ENCODE assay signal across 8 cellular contexts in genomic region chr9:4489919-4490704, GRCh38. TPM values are rescaled to one million over a fixed set of nuclear protein-coding genes. Genes with fewer than 3 reads are reported as not detected.
DNase-seq lines count a peak whose midpoint lies in the region; ATAC-seq and TF ChIP-seq lines count a peak whose summit lies in the region.

SLC1A1 (plus strand) TSS chr9:4490468; CDS start chr9:4490680, 212 bp downstream.

- peak within 1 kb of the TSS; percentile 97 for H3K27ac Mint-ChIP-seq in Caco-2 (ENCODE audit: unreplicated experiment)

- H3K4me1 Mint-ChIP-seq in Caco-2 (ENCODE audit: low read depth, unreplicated experiment), result peaks cover 17% of the 10 kb centered on the region

- intact Hi-C loops in Caco-2 (cut with micrococcal nuclease; ENCODE audit: unreplicated experiment), result loop anchor here (1.0 kb wide), 1 partner anchor 8 kb away; no protein-coding TSS in a partner anchor
- intact Hi-C loops in ascending aorta (cut with DNase I), result loop anchor here (5.0 to 10.0 kb wide), 2 partner anchors 175 to 963 kb away; partner anchors contain the start of gene RFX3

- H3K9me3 ChIP-seq in Caco-2, result no peaks in the 10 kb centered on the region
- no peaks in the 10 kb centered on the region for H3K9me3 ChIP-seq in NT2/D1 (ENCODE audit: insufficient read depth, low read length)
- no peaks in the 10 kb centered on the region for H3K9me3 ChIP-seq in ascending aorta
- no peaks in the 10 kb centered on the region for H3K9me3 ChIP-seq in BE2C

- H3K4me3 ChIP-seq in Caco-2 (ENCODE audit: low read depth, low read length), result peak within 1 kb of the TSS; percentile 69
- H3K4me3 ChIP-seq in NT2/D1 (ENCODE audit: insufficient read length, low read depth), result peak within 1 kb of the TSS; percentile 65
- peak within 1 kb of the TSS; percentile 67 to 87 for H3K4me3 ChIP-seq in ascending aorta
- no peak within 1 kb of the TSS; the same call in 1 of the 2 replicates for H3K4me3 ChIP-seq in BE2C (ENCODE audit: low read depth, low read length)

- peak within 1 kb of the TSS; percentile 81 to 84 for H3K27ac ChIP-seq in ascending aorta

- peaks cover 24% of the 10 kb centered on the region for H3K36me3 Mint-ChIP-seq in Caco-2 (ENCODE audit: insufficient read depth, unreplicated experiment)

- peaks cover 40% of the 10 kb centered on the region for H3K4me1 ChIP-seq in Caco-2
- peaks cover 4% of the 10 kb centered on the region for H3K4me1 ChIP-seq in NT2/D1 (ENCODE audit: insufficient read depth, insufficient read length)
- peaks cover 0 to 6% of the 10 kb centered on the region in 2 donors for H3K4me1 ChIP-seq in ascending aorta
- no peaks in the 10 kb centered on the region for H3K4me1 ChIP-seq in BE2C

- TF ChIP-seq CTCF in Caco-2 (IDR thresholded peaks at IDR 0.05; ENCODE audit: insufficient read depth in 1 of 2, low read depth in 1 of 2, low read length in 1 of 2, severe bottlenecking in 1 of 2, unreplicated experiment in 1 of 2), result no peak
- TF ChIP-seq CTCF in ascending aorta (IDR thresholded peaks at IDR 0.05), result no peak
- TF ChIP-seq CTCF in BE2C (IDR thresholded peaks at IDR 0.05; ENCODE audit: low read depth, low read length), result no peak

- POLR2A ChIA-PET in Caco-2 (lab: Charles Lee), result interaction anchor here (0.7 kb wide), 1 partner anchor 100 kb away, joined by 3 read pairs; no protein-coding TSS in a partner anchor

- H3K27me3 ChIP-seq in Caco-2 (replicated peaks; ENCODE audit: control insufficient read depth, insufficient read depth, low read length) (no peaks in the 10 kb centered on the region), NT2/D1 (ENCODE audit: insufficient read depth, insufficient read length) (peaks cover 42% of the 10 kb centered on the region), ascending aorta (no peaks in the 10 kb centered on the region), BE2C (peaks cover 37% of the 10 kb centered on the region)

- peak within 1 kb of the TSS; percentile 82 for H3K4me3 Mint-ChIP-seq in Caco-2 (ENCODE audit: unreplicated experiment)

- CTCF ChIA-PET in Caco-2 (lab: Charles Lee), result interaction anchor here (0.5 kb wide), 1 partner anchor 82 kb away, joined by 3 read pairs; no protein-coding TSS in a partner anchor

- H3K36me3 ChIP-seq in Caco-2 (ENCODE audit: control insufficient read depth, insufficient read depth, low read length) (no peaks in the 10 kb centered on the region; the same call in 1 of the 2 replicates), NT2/D1 (ENCODE audit: insufficient read depth, insufficient read length, low read length) (no peaks in the 10 kb centered on the region), ascending aorta (no peaks in the 10 kb centered on the region), BE2C (no peaks in the 10 kb centered on the region)

- no TSS peak for BruUV-seq in Caco-2 (replicated peaks; lab: Mats Ljungman, UMichigan)

- peak within 1 kb of the TSS; percentile 79 for H3K9ac ChIP-seq in NT2/D1 (ENCODE audit: insufficient read length, low read depth)

- H3K27me3 Mint-ChIP-seq in Caco-2 (ENCODE audit: insufficient read depth, unreplicated experiment), result no peaks in the 10 kb centered on the region

- TF ChIP-seq POLR2A in GM19193 (IDR thresholded peaks at IDR 0.05; ENCODE audit: extremely low read depth, insufficient read depth, insufficient read length), result peak; percentile 71

- H3K9me3 Mint-ChIP-seq in Caco-2 (ENCODE audit: unreplicated experiment), result no peaks in the 10 kb centered on the region

- peak; percentile 47 for ATAC-seq in HG03159 (IDR thresholded peaks at IDR 0.05; ENCODE audit: unreplicated experiment)

- DNase-seq in Caco-2 (peak; percentile 73 to 83), NT2/D1 (ENCODE audit: low read depth, low spot score) (peak; percentile 28), ascending aorta (ENCODE audit: low spot score in 2 of 2) (peak; percentile 15 to 85), hypothalamus (lab: John Stamatoyannopoulos, UW) (peak in 28 of 51 donors; percentile 6 to 79 (median 39)), renal cortical epithelial cell (ENCODE audit: low read depth) (peak; percentile 55), BE2C (no peak)

RNA-seq across cellular contexts. Expression of gene SLC1A1, which starts in this region (rescaled TPM):
- total RNA-seq in Caco-2 (2022) (43.3 and 53.1 TPM in 2 replicates), ascending aorta (6.5 TPM), renal cortical epithelial cell (39.1 and 39.5 TPM in 2 replicates)
- not detected for polyA plus RNA-seq in BE2C (2012; ENCODE audit: insufficient read depth, insufficient read length, low read depth)
